Comparison of ENCODE assay signal across 18 cellular contexts in the genomic region with DNA sequence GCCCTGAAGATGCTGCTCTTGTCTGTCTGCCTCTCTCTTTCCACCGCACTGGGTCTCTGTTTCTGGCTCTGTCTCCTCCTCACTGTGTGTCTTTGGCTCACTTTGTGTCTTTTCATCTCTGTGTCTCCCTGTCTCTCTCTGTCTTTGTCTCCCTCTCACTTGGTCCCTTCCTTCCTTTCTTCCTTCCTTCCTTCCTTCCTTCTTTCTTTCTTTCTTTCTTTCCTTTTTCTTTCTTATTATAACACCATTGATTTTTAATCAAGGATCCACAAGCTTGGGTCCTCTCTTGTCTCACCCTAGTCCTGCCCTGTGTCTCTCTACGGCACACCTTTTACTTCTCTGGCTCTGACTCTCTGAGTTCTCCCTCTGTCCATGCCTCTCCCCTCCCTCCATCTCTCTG. TPM values are rescaled to one million over a fixed set of nuclear protein-coding genes. Genes with fewer than 3 reads are reported as not detected.
DNase-seq lines count a peak whose midpoint lies in the region; ATAC-seq and TF ChIP-seq lines count a peak whose summit lies in the region.
"Had no signal": no experiment of that assay in that cellular context is flagged by ENCODE, and none has a peak within 500 bp of the region (broad histone marks: within the 10 kb centered on the region; RNA-seq: fewer than 3 reads in every experiment).

No MANE protein-coding gene starts in this region.

- no CpG with 5 or more reads among the region's 2 CpGs for WGBS in H9 (ENCODE audit: extremely low coverage, insufficient read length, low lambda C conversion rate)
- WGBS in neuronal stem cell (ENCODE audit: extremely low coverage in 2 of 2, insufficient read length in 2 of 2, insufficient replicate concordance in 1 of 2), 2 donors: no CpG with 5 or more reads among the region's 2 CpGs

- H3K27me3 ChIP-seq in H9 (ENCODE audit: insufficient read depth, low read length): no peaks in the 10 kb centered on the region
- H3K27me3 ChIP-seq in neuronal stem cell (ENCODE audit: control insufficient read depth in 3 of 3, insufficient read depth in 3 of 3, low read depth in 1 of 3, low read length in 3 of 3): peaks cover 0 to 2% (median 0%) of the 10 kb centered on the region in 3 experiments
- H3K27me3 ChIP-seq: BLaER1 treated with 17β-estradiol and CSF1 and Interleukin-3, amounts not matched to agents 10 nM and 100 nM had no signal

- no peaks in the 10 kb centered on the region for H3K79me1 ChIP-seq in H9 (ENCODE audit: insufficient read depth, low read depth, low read length, poor library complexity, severe bottlenecking)
- peaks cover 3% of the 10 kb centered on the region for H3K79me1 ChIP-seq in neuronal stem cell (ENCODE audit: low read depth, low read length)

- DNase-seq in H9: no peak
- DNase-seq in neuronal stem cell (ENCODE audit: low spot score): no peak
- DNase-seq: 8988T; ACHN; Caco-2; Calu3; CD4-positive, alpha-beta T cell; CD8-positive, alpha-beta T cell; DMS79 treated with DMSO at 0.1 percent for 48 hours; GF-D8 had no signal

- H4K8ac ChIP-seq in H9 (replicated peaks; ENCODE audit: insufficient read length, low read depth, low read length) (no peak overlapping the region), neuronal stem cell (ENCODE audit: low read depth, low read length) (peak overlapping the region; percentile 3)

- CTCF ChIA-PET in HEK293 (lab: Yijun Ruan, JAX): interaction anchor here (0.7 kb wide), 2 partner anchors 40 to 282 kb away, joined by 3 read pairs; no protein-coding TSS in a partner anchor

- peaks cover 2 to 7% of the 10 kb centered on the region in 2 experiments; a peak in 2 of 4 replicates for H3K4me1 Mint-ChIP-seq in H9

- no peaks in the 10 kb centered on the region for H3K23me2 ChIP-seq in H9 (ENCODE audit: insufficient read length, low read depth, low read length, poor library complexity, severe bottlenecking)

- H3K27ac Mint-ChIP-seq in H9: no peak overlapping the region
- H3K27ac Mint-ChIP-seq: CD4-positive, alpha-beta T cell; CD8-positive, alpha-beta T cell had no signal

- no peaks in the 10 kb centered on the region; the same call in 1 of the 2 replicates for H3K4me1 ChIP-seq in H9 (ENCODE audit: insufficient read depth, low read length)
- H3K4me1 ChIP-seq in HEK293 (ENCODE audit: control insufficient read depth, insufficient read depth, low read length): peaks cover 9% of the 10 kb centered on the region
- H3K4me1 ChIP-seq in neuronal stem cell (ENCODE audit: control insufficient read depth in 2 of 2, insufficient read depth in 1 of 2, low read depth in 1 of 2, low read length in 2 of 2): no peaks in the 10 kb centered on the region
- H3K4me1 ChIP-seq: BLaER1 treated with 17β-estradiol and CSF1 and Interleukin-3, amounts not matched to agents 10 nM and 100 nM; Caco-2 had no signal

- H3K36me3 ChIP-seq in HEK293 (ENCODE audit: control insufficient read depth in 2 of 2, insufficient read depth in 1 of 2, low read length in 2 of 2) (no peaks in the 10 kb centered on the region), neuronal stem cell (replicated peaks in 1 of 2; ENCODE audit: control insufficient read depth in 2 of 2, insufficient read depth in 2 of 2, low read length in 2 of 2) (no peaks in the 10 kb centered on the region)
- H3K36me3 ChIP-seq: BLaER1 treated with 17β-estradiol and CSF1 and Interleukin-3, amounts not matched to agents 10 nM and 100 nM had no signal

- H4K5ac ChIP-seq in H9 (ENCODE audit: insufficient read length, low read depth, low read length): no peak overlapping the region

- H2BK5ac ChIP-seq in H9 (ENCODE audit: insufficient read length, low read length): no peak overlapping the region
- no peak overlapping the region for H2BK5ac ChIP-seq in neuronal stem cell (ENCODE audit: low read length)

- H3K4me2 ChIP-seq in H9 (ENCODE audit: insufficient read depth, insufficient read length, low read length) (no peak overlapping the region), neuronal stem cell (ENCODE audit: insufficient read depth, low read length, poor library complexity, severe bottlenecking) (no peak overlapping the region)
- H3K4me2 ChIP-seq: BLaER1 treated with 17β-estradiol and CSF1 and Interleukin-3, amounts not matched to agents 10 nM and 100 nM had no signal

- peaks cover 18% of the 10 kb centered on the region for H3K27me3 Mint-ChIP-seq in H9 (ENCODE audit: low read depth)

- H2AFZ ChIP-seq in H9 (ENCODE audit: low read length) (no peak overlapping the region), neuronal stem cell (ENCODE audit: low read length) (no peak overlapping the region)

- H2BK20ac ChIP-seq in H9 (ENCODE audit: low read depth, low read length, poor library complexity, severe bottlenecking): no peak overlapping the region

- H2BK120ac ChIP-seq in H9 (ENCODE audit: low read depth, low read length, poor library complexity, severe bottlenecking) (no peak overlapping the region), neuronal stem cell (ENCODE audit: low read depth, low read length) (no peak overlapping the region)

- H3K27ac ChIP-seq in H9 (ENCODE audit: insufficient read length, low read depth, low read length): no peak overlapping the region
- no peak overlapping the region for H3K27ac ChIP-seq in HEK293 (ENCODE audit: extremely low read depth, low read depth, low read length)
- H3K27ac ChIP-seq in neuronal stem cell (replicated peaks; ENCODE audit: low read length): no peak overlapping the region
- H3K27ac ChIP-seq: BLaER1 treated with 17β-estradiol and CSF1 and Interleukin-3, amounts not matched to agents 10 nM and 100 nM; C4-2B had no signal

- H3K56ac ChIP-seq in H9 (ENCODE audit: insufficient read length, low read depth, low read length): peak overlapping the region; percentile 90

- H3K18ac ChIP-seq in H9 (ENCODE audit: insufficient read length, low read depth, low read length): no peak overlapping the region
- peak overlapping the region; percentile 38 for H3K18ac ChIP-seq in neuronal stem cell (ENCODE audit: low read length)

- H3K79me2 ChIP-seq in H9 (ENCODE audit: insufficient read depth, low read length): no peaks in the 10 kb centered on the region

- H3T11ph ChIP-seq in H9 (ENCODE audit: low read length): no peak overlapping the region

- H2BK15ac ChIP-seq in H9 (ENCODE audit: low read depth, low read length): no peak overlapping the region
- no peak overlapping the region for H2BK15ac ChIP-seq in neuronal stem cell (ENCODE audit: low read length)

- no peak for TF ChIP-seq CTCF in H9 (conservative IDR thresholded peaks at IDR 0.05)
- no peak for TF ChIP-seq CTCF in HEK293 (tag by site-specific recombination; IDR thresholded peaks at IDR 0.05)

- H2AK5ac ChIP-seq in H9 (ENCODE audit: insufficient read length, low read length) (no peak overlapping the region), neuronal stem cell (ENCODE audit: low read depth, low read length) (no peak overlapping the region)

- H2BK12ac ChIP-seq in H9 (ENCODE audit: insufficient read length, low read depth, low read length): no peak overlapping the region
- no peak overlapping the region for H2BK12ac ChIP-seq in neuronal stem cell (ENCODE audit: low read length)

- peaks cover 7 to 30% of the 10 kb centered on the region in 2 experiments; a peak in 4 of 5 replicates for H3K9me3 Mint-ChIP-seq in H9
- H3K9me3 Mint-ChIP-seq: CD4-positive, alpha-beta T cell; CD8-positive, alpha-beta T cell had no signal

- ATAC-seq in activated CD4-positive, CD25-positive, alpha-beta regulatory T cell treated with anti-CD3 and anti-CD28 coated beads, Interleukin-2, amount 50 U/mL, for 24 hours: no peak
- ATAC-seq in GM19351 (IDR thresholded peaks at IDR 0.05; ENCODE audit: unreplicated experiment): no peak
- ATAC-seq: CD8-positive, alpha-beta T cell had no signal

- POLR2A ChIA-PET in HEK293 (lab: Yijun Ruan, JAX): no interaction called here

- no peaks in the 10 kb centered on the region for H3K9me3 ChIP-seq in H9 (ENCODE audit: control insufficient read depth, low read depth, low read length)
- H3K9me3 ChIP-seq in HEK293 (ENCODE audit: control insufficient read depth, insufficient read depth, low read depth, low read length): no peaks in the 10 kb centered on the region
- H3K9me3 ChIP-seq in neuronal stem cell (replicated peaks in 1 of 2; ENCODE audit: control insufficient read depth in 2 of 2, insufficient read depth in 1 of 2, low read depth in 1 of 2, low read length in 2 of 2): no peaks in the 10 kb centered on the region
- H3K9me3 ChIP-seq: BLaER1 treated with 17β-estradiol and CSF1 and Interleukin-3, amounts not matched to agents 10 nM and 100 nM; Caco-2 had no signal

- H3K4me3 ChIP-seq in HEK293 (ENCODE audit: low read depth, low read length): no peak overlapping the region
- H3K4me3 ChIP-seq in neuronal stem cell (ENCODE audit: low read length in 2 of 2): no peak overlapping the region
- H3K4me3 ChIP-seq: BLaER1 treated with 17β-estradiol and CSF1 and Interleukin-3, amounts not matched to agents 10 nM and 100 nM had no signal

- no peak overlapping the region for H4K91ac ChIP-seq in H9 (ENCODE audit: insufficient read length, low read depth, low read length)
- H4K91ac ChIP-seq in neuronal stem cell (ENCODE audit: low read depth, low read length, poor library complexity): no peak overlapping the region

- H4K20me1 ChIP-seq in H9 (ENCODE audit: control insufficient read depth, insufficient read depth, insufficient read length): no peaks in the 10 kb centered on the region
- H4K20me1 ChIP-seq: BLaER1 treated with 17β-estradiol and CSF1 and Interleukin-3, amounts not matched to agents 10 nM and 100 nM had no signal

- H3K4ac ChIP-seq in H9 (ENCODE audit: low read depth, low read length) (no peak overlapping the region), neuronal stem cell (ENCODE audit: low read length) (no peak overlapping the region)

- H3K14ac ChIP-seq in H9 (ENCODE audit: insufficient read depth, low read length) (no peak overlapping the region), neuronal stem cell (ENCODE audit: low read length) (no peak overlapping the region)

- H3K9ac ChIP-seq in H9 (ENCODE audit: extremely low read depth, insufficient read length, low read length) (no peak overlapping the region), neuronal stem cell (ENCODE audit: low read depth, low read length, poor library complexity) (peak overlapping the region; percentile 37)
- H3K9ac ChIP-seq: BLaER1 treated with 17β-estradiol and CSF1 and Interleukin-3, amounts not matched to agents 10 nM and 100 nM had no signal

- H3K36me3 Mint-ChIP-seq in H9 (ENCODE audit: insufficient read depth in 1 of 3, low read depth in 3 of 3): peaks cover 0 to 2% (median 0%) of the 10 kb centered on the region in 3 experiments; a peak in 1 of 7 replicates
- H3K36me3 Mint-ChIP-seq: CD8-positive, alpha-beta T cell had no signal

- no peak overlapping the region for H3K23ac ChIP-seq in H9 (ENCODE audit: insufficient read length, low read depth, low read length)
- H3K23ac ChIP-seq in neuronal stem cell (ENCODE audit: low read depth, low read length, poor library complexity): no peak overlapping the region

- no peak overlapping the region for H3K4me3 Mint-ChIP-seq in H9
- H3K4me3 Mint-ChIP-seq: CD4-positive, alpha-beta T cell; CD8-positive, alpha-beta T cell had no signal

TF ChIP-seq in HEK293, 187 proteins besides CTCF, POLR2A, EP300 and RAD21 (continues in another document):
- no peak for TF ChIP-seq ZNF785 (tag by site-specific recombination; IDR thresholded peaks at IDR 0.05)

RNA-seq across cellular contexts. Expression of a gene that starts 14.3 kb away (rescaled TPM):
- total RNA-seq in H9 (2021): 0.09 TPM in 1 of 2 replicates, not detected in the other
- polyA plus RNA-seq in neuronal stem cell (2013, experiment 1 of 2): 0.24 TPM
- polyA plus RNA-seq in neuronal stem cell (2013, experiment 2 of 2): 0.18 TPM
- total RNA-seq: A673; Caco-2; CD4-positive, alpha-beta T cell; CD8-positive, alpha-beta T cell had no signal

RNA-seq across cellular contexts. Expression of a gene that starts 46.9 kb away (rescaled TPM):
- not detected in 2 replicates for total RNA-seq in H9 (2021)
- not detected for polyA plus RNA-seq in neuronal stem cell (2013, experiment 1 of 2)
- polyA plus RNA-seq in neuronal stem cell (2013, experiment 2 of 2): not detected
- total RNA-seq: A673; Caco-2; Calu3; CD4-positive, alpha-beta T cell; CD8-positive, alpha-beta T cell had no signal
- polyA plus RNA-seq: AG04450, BJ had no signal
